In the genomic region with DNA sequence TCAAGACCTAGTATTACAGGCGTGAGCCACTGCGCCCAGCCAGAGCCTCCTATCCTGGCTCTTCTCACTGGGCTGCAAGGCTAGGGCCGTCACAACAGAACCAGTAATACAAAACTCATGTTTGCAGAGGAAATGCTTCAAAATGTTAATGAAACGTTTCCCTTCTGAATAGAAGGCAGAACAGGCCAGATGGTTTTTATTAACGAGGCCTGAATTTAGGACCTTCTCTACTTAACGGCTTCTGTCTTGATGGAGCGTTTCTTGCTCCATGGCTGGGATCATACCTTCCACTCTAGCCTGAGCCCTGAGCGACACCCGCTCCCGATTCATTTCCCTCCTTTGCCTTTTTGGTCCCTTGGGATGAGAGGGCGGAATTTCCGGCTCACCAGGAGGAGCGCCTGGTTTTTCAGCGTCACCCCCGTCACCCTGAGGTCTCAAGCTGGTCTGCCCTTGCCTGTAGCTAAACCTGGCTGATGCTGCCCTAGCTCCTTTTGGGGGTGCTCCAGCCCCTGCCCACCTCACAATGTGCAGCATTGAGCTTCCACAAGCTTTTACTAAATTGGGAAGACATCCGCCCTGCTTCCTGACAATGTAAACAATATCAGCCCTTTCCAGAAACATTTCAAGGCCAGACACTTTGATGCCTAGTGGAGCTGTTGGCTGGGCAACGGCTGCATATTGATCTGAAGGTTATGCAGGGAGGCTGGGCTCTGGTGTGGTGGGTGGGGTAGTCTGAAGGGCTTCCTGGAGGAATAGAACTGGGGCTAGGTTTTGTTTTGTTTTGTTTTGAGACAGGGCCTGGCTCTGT, we compare ENCODE assay signal across 1 cellular context.
TF ChIP-seq lines count a peak whose summit lies in the region.

No MANE protein-coding gene starts in this region.

TF ChIP-seq in HepG2, 621 proteins besides CTCF, POLR2A, EP300 and RAD21 (continued from another document and continues in another):
- TF ChIP-seq, protein P1, sequence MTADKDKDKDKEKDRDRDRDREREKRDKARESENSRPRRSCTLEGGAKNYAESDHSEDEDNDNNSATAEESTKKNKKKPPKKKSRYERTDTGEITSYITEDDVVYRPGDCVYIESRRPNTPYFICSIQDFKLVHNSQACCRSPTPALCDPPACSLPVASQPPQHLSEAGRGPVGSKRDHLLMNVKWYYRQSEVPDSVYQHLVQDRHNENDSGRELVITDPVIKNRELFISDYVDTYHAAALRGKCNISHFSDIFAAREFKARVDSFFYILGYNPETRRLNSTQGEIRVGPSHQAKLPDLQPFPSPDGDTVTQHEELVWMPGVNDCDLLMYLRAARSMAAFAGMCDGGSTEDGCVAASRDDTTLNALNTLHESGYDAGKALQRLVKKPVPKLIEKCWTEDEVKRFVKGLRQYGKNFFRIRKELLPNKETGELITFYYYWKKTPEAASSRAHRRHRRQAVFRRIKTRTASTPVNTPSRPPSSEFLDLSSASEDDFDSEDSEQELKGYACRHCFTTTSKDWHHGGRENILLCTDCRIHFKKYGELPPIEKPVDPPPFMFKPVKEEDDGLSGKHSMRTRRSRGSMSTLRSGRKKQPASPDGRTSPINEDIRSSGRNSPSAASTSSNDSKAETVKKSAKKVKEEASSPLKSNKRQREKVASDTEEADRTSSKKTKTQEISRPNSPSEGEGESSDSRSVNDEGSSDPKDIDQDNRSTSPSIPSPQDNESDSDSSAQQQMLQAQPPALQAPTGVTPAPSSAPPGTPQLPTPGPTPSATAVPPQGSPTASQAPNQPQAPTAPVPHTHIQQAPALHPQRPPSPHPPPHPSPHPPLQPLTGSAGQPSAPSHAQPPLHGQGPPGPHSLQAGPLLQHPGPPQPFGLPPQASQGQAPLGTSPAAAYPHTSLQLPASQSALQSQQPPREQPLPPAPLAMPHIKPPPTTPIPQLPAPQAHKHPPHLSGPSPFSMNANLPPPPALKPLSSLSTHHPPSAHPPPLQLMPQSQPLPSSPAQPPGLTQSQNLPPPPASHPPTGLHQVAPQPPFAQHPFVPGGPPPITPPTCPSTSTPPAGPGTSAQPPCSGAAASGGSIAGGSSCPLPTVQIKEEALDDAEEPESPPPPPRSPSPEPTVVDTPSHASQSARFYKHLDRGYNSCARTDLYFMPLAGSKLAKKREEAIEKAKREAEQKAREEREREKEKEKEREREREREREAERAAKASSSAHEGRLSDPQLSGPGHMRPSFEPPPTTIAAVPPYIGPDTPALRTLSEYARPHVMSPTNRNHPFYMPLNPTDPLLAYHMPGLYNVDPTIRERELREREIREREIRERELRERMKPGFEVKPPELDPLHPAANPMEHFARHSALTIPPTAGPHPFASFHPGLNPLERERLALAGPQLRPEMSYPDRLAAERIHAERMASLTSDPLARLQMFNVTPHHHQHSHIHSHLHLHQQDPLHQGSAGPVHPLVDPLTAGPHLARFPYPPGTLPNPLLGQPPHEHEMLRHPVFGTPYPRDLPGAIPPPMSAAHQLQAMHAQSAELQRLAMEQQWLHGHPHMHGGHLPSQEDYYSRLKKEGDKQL (CRISPR knock-in tag; IDR thresholded peaks at IDR 0.05; ENCODE audit: low read depth): no peak
- TF ChIP-seq, protein P2, sequence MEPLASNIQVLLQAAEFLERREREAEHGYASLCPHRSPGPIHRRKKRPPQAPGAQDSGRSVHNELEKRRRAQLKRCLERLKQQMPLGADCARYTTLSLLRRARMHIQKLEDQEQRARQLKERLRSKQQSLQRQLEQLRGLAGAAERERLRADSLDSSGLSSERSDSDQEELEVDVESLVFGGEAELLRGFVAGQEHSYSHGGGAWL (CRISPR knock-in tag; IDR thresholded peaks at IDR 0.05): no peak
- TF ChIP-seq SAFB2 (CRISPR knock-in tag; IDR thresholded peaks at IDR 0.05; ENCODE audit: borderline replicate concordance, low read depth) (no peak), ZNF7 (CRISPR knock-in tag; IDR thresholded peaks at IDR 0.05) (no peak), ZNF24 (IDR thresholded peaks at IDR 0.05) (no peak), TOE1 (CRISPR knock-in tag; IDR thresholded peaks at IDR 0.05) (no peak), ZNF562 (CRISPR knock-in tag; IDR thresholded peaks at IDR 0.05; ENCODE audit: borderline replicate concordance) (no peak), ZNF709 (CRISPR knock-in tag; IDR thresholded peaks at IDR 0.05) (peak; percentile 55; the same call in 1 of the 2 replicates), EED (CRISPR knock-in tag; IDR thresholded peaks at IDR 0.05) (0 out of 2 replicates have a peak, but pooled peaks have one; percentile 47), THAP8 (CRISPR knock-in tag; IDR thresholded peaks at IDR 0.05; ENCODE audit: borderline replicate concordance) (no peak), ZNF629 (CRISPR knock-in tag; conservative IDR thresholded peaks at IDR 0.05) (no peak), ZNF605 (CRISPR knock-in tag; IDR thresholded peaks at IDR 0.05) (no peak), ZNF180 (CRISPR knock-in tag; IDR thresholded peaks at IDR 0.05; ENCODE audit: borderline replicate concordance, low read depth) (no peak), ZBTB4 (CRISPR knock-in tag; IDR thresholded peaks at IDR 0.05; ENCODE audit: borderline replicate concordance) (no peak), FOXP1 (IDR thresholded peaks at IDR 0.05) (no peak), FOXP1 (CRISPR knock-in tag; IDR thresholded peaks at IDR 0.05) (peak; percentile 76; the same call in 1 of the 2 replicates), AGO2 (optimal IDR thresholded peaks at IDR 0.05; ENCODE audit: low read depth, low read length) (no peak), ZNF597 (CRISPR knock-in tag; IDR thresholded peaks at IDR 0.05) (no peak), MAF1 (CRISPR knock-in tag; IDR thresholded peaks at IDR 0.05; ENCODE audit: borderline replicate concordance) (no peak), GATAD1 (CRISPR knock-in tag; IDR thresholded peaks at IDR 0.05) (no peak; the same call in none of the 2 replicates), MEIS1 (CRISPR knock-in tag; IDR thresholded peaks at IDR 0.05; ENCODE audit: borderline replicate concordance) (no peak), PPARG (CRISPR knock-in tag; conservative IDR thresholded peaks at IDR 0.05) (peak; percentile 70), ZNF782 (CRISPR knock-in tag; IDR thresholded peaks at IDR 0.05; ENCODE audit: borderline replicate concordance) (peak; percentile 50; the same call in 1 of the 2 replicates), ZKSCAN5 (CRISPR knock-in tag; IDR thresholded peaks at IDR 0.05) (no peak), PAF1 (CRISPR knock-in tag; IDR thresholded peaks at IDR 0.05) (no peak), ZNF530 (CRISPR knock-in tag; IDR thresholded peaks at IDR 0.05; ENCODE audit: low read depth) (no peak), ZFP62 (CRISPR knock-in tag; IDR thresholded peaks at IDR 0.05) (no peak), ZNF552 (CRISPR knock-in tag; IDR thresholded peaks at IDR 0.05; ENCODE audit: borderline replicate concordance) (no peak), ZNF773 (CRISPR knock-in tag; IDR thresholded peaks at IDR 0.05; ENCODE audit: borderline replicate concordance) (no peak), MIER3 (CRISPR knock-in tag; IDR thresholded peaks at IDR 0.05; ENCODE audit: borderline replicate concordance) (peak; percentile 94; the same call in 1 of the 2 replicates), CBX5 (CRISPR knock-in tag; IDR thresholded peaks at IDR 0.05; ENCODE audit: borderline replicate concordance) (peak; percentile 56; the same call in 1 of the 2 replicates), ZBTB7A (CRISPR knock-in tag; IDR thresholded peaks at IDR 0.05) (no peak), ZNF501 (CRISPR knock-in tag; IDR thresholded peaks at IDR 0.05) (peak; percentile 52; the same call in 1 of the 2 replicates)
- TF ChIP-seq, protein P3, sequence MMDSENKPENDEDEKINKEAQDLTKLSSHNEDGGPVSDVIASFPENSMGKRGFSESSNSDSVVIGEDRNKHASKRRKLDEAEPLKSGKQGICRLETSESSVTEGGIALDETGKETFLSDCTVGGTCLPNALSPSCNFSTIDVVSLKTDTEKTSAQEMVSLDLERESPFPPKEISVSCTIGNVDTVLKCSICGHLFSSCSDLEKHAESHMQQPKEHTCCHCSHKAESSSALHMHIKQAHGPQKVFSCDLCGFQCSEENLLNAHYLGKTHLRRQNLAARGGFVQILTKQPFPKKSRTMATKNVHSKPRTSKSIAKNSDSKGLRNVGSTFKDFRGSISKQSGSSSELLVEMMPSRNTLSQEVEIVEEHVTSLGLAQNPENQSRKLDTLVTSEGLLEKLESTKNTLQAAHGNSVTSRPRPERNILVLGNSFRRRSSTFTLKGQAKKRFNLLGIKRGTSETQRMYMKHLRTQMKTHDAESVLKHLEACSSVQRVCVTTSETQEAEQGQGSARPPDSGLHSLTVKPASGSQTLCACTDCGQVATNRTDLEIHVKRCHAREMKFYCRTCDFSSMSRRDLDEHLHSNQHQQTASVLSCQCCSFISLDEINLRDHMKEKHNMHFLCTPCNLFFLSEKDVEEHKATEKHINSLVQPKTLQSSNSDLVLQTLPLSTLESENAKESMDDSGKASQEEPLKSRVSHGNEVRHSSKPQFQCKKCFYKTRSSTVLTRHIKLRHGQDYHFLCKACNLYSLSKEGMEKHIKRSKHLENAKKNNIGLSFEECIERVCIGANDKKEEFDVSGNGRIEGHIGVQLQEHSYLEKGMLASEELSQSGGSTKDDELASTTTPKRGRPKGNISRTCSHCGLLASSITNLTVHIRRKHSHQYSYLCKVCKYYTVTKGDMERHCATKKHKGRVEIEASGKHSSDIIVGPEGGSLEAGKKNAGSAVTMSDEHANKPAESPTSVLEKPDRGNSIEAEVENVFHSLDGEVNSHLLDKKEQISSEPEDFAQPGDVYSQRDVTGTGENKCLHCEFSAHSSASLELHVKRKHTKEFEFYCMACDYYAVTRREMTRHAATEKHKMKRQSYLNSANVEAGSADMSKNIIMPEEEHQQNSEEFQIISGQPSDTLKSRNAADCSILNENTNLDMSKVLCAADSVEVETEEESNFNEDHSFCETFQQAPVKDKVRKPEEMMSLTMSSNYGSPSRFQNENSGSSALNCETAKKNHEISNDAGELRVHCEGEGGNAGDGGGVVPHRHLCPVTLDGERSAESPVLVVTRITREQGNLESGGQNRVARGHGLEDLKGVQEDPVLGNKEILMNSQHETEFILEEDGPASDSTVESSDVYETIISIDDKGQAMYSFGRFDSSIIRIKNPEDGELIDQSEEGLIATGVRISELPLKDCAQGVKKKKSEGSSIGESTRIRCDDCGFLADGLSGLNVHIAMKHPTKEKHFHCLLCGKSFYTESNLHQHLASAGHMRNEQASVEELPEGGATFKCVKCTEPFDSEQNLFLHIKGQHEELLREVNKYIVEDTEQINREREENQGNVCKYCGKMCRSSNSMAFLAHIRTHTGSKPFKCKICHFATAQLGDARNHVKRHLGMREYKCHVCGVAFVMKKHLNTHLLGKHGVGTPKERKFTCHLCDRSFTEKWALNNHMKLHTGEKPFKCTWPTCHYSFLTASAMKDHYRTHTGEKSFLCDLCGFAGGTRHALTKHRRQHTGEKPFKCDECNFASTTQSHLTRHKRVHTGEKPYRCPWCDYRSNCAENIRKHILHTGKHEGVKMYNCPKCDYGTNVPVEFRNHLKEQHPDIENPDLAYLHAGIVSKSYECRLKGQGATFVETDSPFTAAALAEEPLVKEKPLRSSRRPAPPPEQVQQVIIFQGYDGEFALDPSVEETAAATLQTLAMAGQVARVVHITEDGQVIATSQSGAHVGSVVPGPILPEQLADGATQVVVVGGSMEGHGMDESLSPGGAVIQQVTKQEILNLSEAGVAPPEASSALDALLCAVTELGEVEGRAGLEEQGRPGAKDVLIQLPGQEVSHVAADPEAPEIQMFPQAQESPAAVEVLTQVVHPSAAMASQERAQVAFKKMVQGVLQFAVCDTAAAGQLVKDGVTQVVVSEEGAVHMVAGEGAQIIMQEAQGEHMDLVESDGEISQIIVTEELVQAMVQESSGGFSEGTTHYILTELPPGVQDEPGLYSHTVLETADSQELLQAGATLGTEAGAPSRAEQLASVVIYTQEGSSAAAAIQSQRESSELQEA (CRISPR knock-in tag; IDR thresholded peaks at IDR 0.05; ENCODE audit: not compliant biosample characterization): no peak
- TF ChIP-seq, protein P4, sequence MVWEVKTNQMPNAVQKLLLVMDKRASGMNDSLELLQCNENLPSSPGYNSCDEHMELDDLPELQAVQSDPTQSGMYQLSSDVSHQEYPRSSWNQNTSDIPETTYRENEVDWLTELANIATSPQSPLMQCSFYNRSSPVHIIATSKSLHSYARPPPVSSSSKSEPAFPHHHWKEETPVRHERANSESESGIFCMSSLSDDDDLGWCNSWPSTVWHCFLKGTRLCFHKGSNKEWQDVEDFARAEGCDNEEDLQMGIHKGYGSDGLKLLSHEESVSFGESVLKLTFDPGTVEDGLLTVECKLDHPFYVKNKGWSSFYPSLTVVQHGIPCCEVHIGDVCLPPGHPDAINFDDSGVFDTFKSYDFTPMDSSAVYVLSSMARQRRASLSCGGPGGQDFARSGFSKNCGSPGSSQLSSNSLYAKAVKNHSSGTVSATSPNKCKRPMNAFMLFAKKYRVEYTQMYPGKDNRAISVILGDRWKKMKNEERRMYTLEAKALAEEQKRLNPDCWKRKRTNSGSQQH (CRISPR knock-in tag; IDR thresholded peaks at IDR 0.05; ENCODE audit: low read depth): no peak
